Comparison of ENCODE assay signal across 8 cellular contexts in the genomic region with DNA sequence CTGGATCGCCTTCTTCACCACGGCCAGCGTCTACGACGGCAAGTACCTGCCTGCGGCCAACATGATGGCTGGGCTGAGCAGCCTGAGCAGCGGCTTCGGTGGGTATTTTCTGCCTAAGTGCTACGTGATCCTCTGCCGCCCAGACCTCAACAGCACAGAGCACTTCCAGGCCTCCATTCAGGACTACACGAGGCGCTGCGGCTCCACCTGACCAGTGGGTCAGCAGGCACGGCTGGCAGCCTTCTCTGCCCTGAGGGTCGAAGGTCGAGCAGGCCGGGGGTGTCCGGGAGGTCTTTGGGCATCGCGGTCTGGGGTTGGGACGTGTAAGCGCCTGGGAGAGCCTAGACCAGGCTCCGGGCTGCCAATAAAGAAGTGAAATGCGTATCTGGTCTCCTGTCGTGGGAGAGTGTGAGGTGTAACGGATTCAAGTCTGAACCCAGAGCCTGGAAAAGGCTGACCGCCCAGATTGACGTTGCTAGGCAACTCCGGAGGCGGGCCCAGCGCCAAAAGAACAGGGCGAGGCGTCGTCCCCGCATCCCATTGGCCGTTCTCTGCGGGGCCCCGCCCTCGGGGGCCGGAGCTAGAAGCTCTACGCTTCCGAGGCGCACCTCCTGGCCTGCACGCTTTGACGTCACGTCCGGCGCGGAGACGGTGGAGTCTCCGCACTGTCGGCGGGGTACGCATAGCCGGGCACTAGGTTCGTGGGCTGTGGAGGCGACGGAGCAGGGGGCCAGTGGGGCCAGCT.
DNase-seq lines count a peak whose midpoint lies in the region; ATAC-seq, FAIRE-seq and TF ChIP-seq lines count a peak whose summit lies in the region.

Gene ZBTB48, plus strand, starts transcription at position 621 of the 745 bp plus-strand sequence. CDS start 616 bp downstream, outside the sequence.

- peak; percentile 98 for ATAC-seq in GM19035 (IDR thresholded peaks at IDR 0.05; ENCODE audit: unreplicated experiment)
- ATAC-seq in HG03354 (IDR thresholded peaks at IDR 0.05; ENCODE audit: poor library complexity, severe bottlenecking, unreplicated experiment): peak; percentile 96
- ATAC-seq in activated CD4-positive, CD25-positive, alpha-beta regulatory T cell treated with anti-CD3 and anti-CD28 coated beads, Interleukin-2, amount 50 U/mL, for 24 hours: peak; percentile 99

- TF ChIP-seq CTCF in AG09319 (IDR thresholded peaks at IDR 0.05; ENCODE audit: low read depth, low read length): no peak

- DNase-seq in AG09319 (ENCODE audit: extremely low read depth, low read depth) (peak; percentile 87), NCI-H446 treated with DMSO at 0.1 percent for 48 hours (lab: John Stamatoyannopoulos, UW) (peak; percentile 95), cerebellar cortex (ENCODE audit: low spot score) (peak; percentile 99)
- DNase-seq in stimulated activated CD4-positive, alpha-beta T cell treated with anti-CD3 and anti-CD28 coated beads, Interleukin-12 subunit alpha, Interleukin-12 subunit beta, amount 100 ng/mL, for 4 hours: peak; percentile 97

- peak; percentile 94 for FAIRE-seq in islet of Langerhans (lab: Jason Lieb, UNC)

Comparison
In these comparisons a context has a peak if more than half of its experiments do, and no peak if none do; other contexts are left out.
1. Peak in every context shown above with its lines: DNase-seq and ATAC-seq.